In genomic region chr9:94950733-94951590, GRCh38 we compare ENCODE assay signal across 8 cellular contexts.
A peak's percentile ranks its signal among the peaks of the same experiment; 100 is the strongest.
DNase-seq lines count a peak whose midpoint lies in the region; ATAC-seq, FAIRE-seq and TF ChIP-seq lines count a peak whose summit lies in the region.

No MANE protein-coding gene starts in this region.

- intact Hi-C loops in pancreas (cut with DNase I), result no loop called here

- TF ChIP-seq CTCF in fibroblast of lung (conservative IDR thresholded peaks at IDR 0.05 in 1 of 2, IDR thresholded peaks at IDR 0.05 in 1 of 2; ENCODE audit: low read depth in 1 of 2, low read length in 2 of 2) (no peak), pancreas (IDR thresholded peaks at IDR 0.05) (no peak)

- no peak overlapping the region for H2AFZ ChIP-seq in fibroblast of lung (ENCODE audit: low read length)

- no peak overlapping the region for H3K27ac ChIP-seq in fibroblast of lung (ENCODE audit: insufficient read depth, low read length)
- peak overlapping the region; percentile 3 to 78 (median 68) for H3K27ac ChIP-seq in pancreas

- H3K4me2 ChIP-seq in fibroblast of lung (ENCODE audit: extremely low read depth, insufficient read depth, low read length), result no peak overlapping the region

- H3K79me2 ChIP-seq in fibroblast of lung (ENCODE audit: control insufficient read depth, insufficient read depth, low read length), result no peaks in the 10 kb centered on the region

- no peaks in the 10 kb centered on the region for H3K27me3 ChIP-seq in fibroblast of lung (ENCODE audit: control insufficient read depth, insufficient read depth, low read length)
- H3K27me3 ChIP-seq in pancreas, result no peaks in the 10 kb centered on the region

- H4K20me1 ChIP-seq in fibroblast of lung (ENCODE audit: control insufficient read depth, extremely low read depth, insufficient read depth, low read length), result no peaks in the 10 kb centered on the region

- H3K4me1 ChIP-seq in fibroblast of lung (ENCODE audit: control insufficient read depth, extremely low read depth, insufficient read depth, low read length), result peaks cover 16% of the 10 kb centered on the region
- peaks cover 21 to 42% (median 30%) of the 10 kb centered on the region in 3 donors for H3K4me1 ChIP-seq in pancreas

- H3K36me3 ChIP-seq in fibroblast of lung (ENCODE audit: control insufficient read depth, insufficient read depth, low read length), result no peaks in the 10 kb centered on the region
- H3K36me3 ChIP-seq in pancreas, result no peaks in the 10 kb centered on the region

- ATAC-seq in pancreas, result peak; percentile 84 to 92 (median 86)
- ATAC-seq in HG02763 (IDR thresholded peaks at IDR 0.05; ENCODE audit: unreplicated experiment), result no peak

- 18 to 19% methylated on average over 7 of the region's 7 CpGs for WGBS in pancreas, 2 donors

- peak; percentile 31 for DNase-seq in DMS153 (lab: John Stamatoyannopoulos, UW)
- DNase-seq in RPMI7951 (ENCODE audit: low read depth), result peak; percentile 74
- DNase-seq in fibroblast of lung (ENCODE audit: low read depth in 2 of 2), result peak; percentile 42 to 71
- DNase-seq in pancreas, result peak in 3 of 6 donors; percentile 61 to 73 (median 68)
- no peak for DNase-seq in NCI-H446 (lab: John Stamatoyannopoulos, UW)
- DNase-seq in mesenteric fat pad (ENCODE audit: low spot score), result no peak
- DNase-seq in midbrain (lab: John Stamatoyannopoulos, UW), result no peak

- H3K9me3 ChIP-seq in fibroblast of lung (ENCODE audit: control insufficient read depth, insufficient read depth, low read depth, low read length) (no peaks in the 10 kb centered on the region), pancreas (no peaks in the 10 kb centered on the region)

- H3K4me3 ChIP-seq in fibroblast of lung (replicated peaks in 1 of 4; ENCODE audit: control extremely low read depth in 1 of 4, insufficient read depth in 1 of 4, low read depth in 3 of 4, low read length in 4 of 4), result no peak overlapping the region
- no peak overlapping the region for H3K4me3 ChIP-seq in pancreas

- H3K9ac ChIP-seq in fibroblast of lung (ENCODE audit: insufficient read depth, low read length), result no peak overlapping the region

- FAIRE-seq in pancreas (lab: Jason Lieb, UNC), result no peak

Comparison
In these comparisons a context has a peak if more than half of its experiments do, and no peak if none do; other contexts are left out.
1. DNase-seq: peak in DMS153 (single experiment), RPMI7951 (single experiment) and fibroblast of lung (2 of 2); none in NCI-H446 (0 of 2), mesenteric fat pad (single experiment) and midbrain (single experiment).